ENCODE assay signal across 31 cellular contexts in genomic region chr16:81349608-81350305, GRCh38.
"Had no signal": no experiment of that assay in that cellular context is flagged by ENCODE, and none has a peak within 500 bp of the region (broad histone marks: within the 10 kb centered on the region; RNA-seq: fewer than 3 reads in every experiment).

No MANE protein-coding gene starts in this region.

- H3K4me1 ChIP-seq: adrenal gland, body of pancreas had no signal

- FAIRE-seq: bronchial epithelial cell, TTC549 had no signal

- H3K4me3 Mint-ChIP-seq: activated CD8-positive, alpha-beta T cell treated with anti-CD3 and anti-CD28 coated beads, Interleukin-2, amount 10 ng/mL, durations not matched to agents 7 days and 5 days; activated naive CD8-positive, alpha-beta T cell treated with anti-CD3 and anti-CD28 coated beads, Interleukin-2, amount 10 ng/mL, durations not matched to agents 7 days and 5 days; T-cell had no signal

- H3K27ac Mint-ChIP-seq: activated CD8-positive, alpha-beta T cell treated with anti-CD3 and anti-CD28 coated beads, Interleukin-2, amount 10 ng/mL, durations not matched to agents 7 days and 5 days; activated naive CD8-positive, alpha-beta T cell treated with anti-CD3 and anti-CD28 coated beads, Interleukin-2, amount 10 ng/mL, durations not matched to agents 7 days and 5 days; T-cell had no signal

- H3K27ac ChIP-seq: adrenal gland, body of pancreas, SK-N-MC, WERI-Rb-1 had no signal

- H3K4me1 Mint-ChIP-seq: activated naive CD8-positive, alpha-beta T cell treated with anti-CD3 and anti-CD28 coated beads, Interleukin-2, amount 10 ng/mL, durations not matched to agents 7 days and 5 days; T-cell had no signal

- DNase-seq: activated CD4-positive, alpha-beta T cell treated with anti-CD3 and anti-CD28 coated beads for 4 hours; activated CD4-positive, alpha-beta T cell treated with anti-CD3 and anti-CD28 coated beads, Interleukin-2, amount 50 U/mL, for 4 hours; activated CD8-positive, alpha-beta memory T cell treated with anti-CD3 and anti-CD28 coated beads, Interleukin-2, amount 50 U/mL, for 48 hours; activated CD8-positive, alpha-beta T cell treated with anti-CD3 and anti-CD28 coated beads, Interleukin-2, amount 10 ng/mL, durations not matched to agents 7 days and 5 days; activated naive CD4-positive, alpha-beta T cell treated with anti-CD3 and anti-CD28 coated beads, Interleukin-2, amount 50 U/mL, for 16 hours; activated naive CD8-positive, alpha-beta T cell treated with anti-CD3 and anti-CD28 coated beads, Interleukin-2, amount 10 ng/mL, durations not matched to agents 7 days and 5 days; activated T-cell treated with anti-CD3 and anti-CD28 coated beads, Interleukin-2, amount 50 U/mL, for 1 hour; adrenal gland; aorta; body of pancreas; central memory CD4-positive, alpha-beta T cell; MM.1S; NCI-H1105; NCI-H1436; NCI-H1694 treated with DMSO at 0.1 percent for 48 hours; NCI-H2029 treated with DMSO at 0.1 percent for 48 hours; NCI-H345; NCI-H510A treated with DMSO at 0.1 percent for 48 hours; NCI-H69; NK-92 treated with Interleukin-12 subunit alpha and Interleukin-12 subunit beta, amount 100 ng/mL, for 24 hours; OCI-M1; RPMI8226; T-cell; T-helper 2 cell; T1000; WERI-Rb-1 had no signal

- H3K4me3 ChIP-seq: adrenal gland, body of pancreas, SK-N-MC had no signal

- ATAC-seq: activated CD8-positive, alpha-beta T cell treated with anti-CD3 and anti-CD28 coated beads, Interleukin-2, amount 10 ng/mL, durations not matched to agents 7 days and 5 days; body of pancreas; Panc1; Right ventricle myocardium inferior; T-cell had no signal

- H3K27me3 Mint-ChIP-seq: activated naive CD8-positive, alpha-beta T cell treated with anti-CD3 and anti-CD28 coated beads, Interleukin-2, amount 10 ng/mL, durations not matched to agents 7 days and 5 days; T-cell had no signal

- H3K36me3 ChIP-seq: adrenal gland, WERI-Rb-1 had no signal

- H3K27me3 ChIP-seq: adrenal gland, body of pancreas had no signal
